Comparison of ENCODE assay signal across 10 cellular contexts in genomic region chr15:57565326-57565725, GRCh38. TPM values are rescaled to one million over a fixed set of nuclear protein-coding genes. Genes with fewer than 3 reads are reported as not detected.
A peak's percentile ranks its signal among the peaks of the same experiment; 100 is the strongest.
DNase-seq lines count a peak whose midpoint lies in the region; ATAC-seq, FAIRE-seq and TF ChIP-seq lines count a peak whose summit lies in the region.
"Had no signal": no experiment of that assay in that cellular context is flagged by ENCODE, and none has a peak within 500 bp of the region (broad histone marks: within the 10 kb centered on the region; RNA-seq: fewer than 3 reads in every experiment).

No MANE protein-coding gene starts in this region.

- no peak for FAIRE-seq in K562 (lab: Jason Lieb, UNC)

- DNase-seq in SKM-1 treated with dmso at 0.1 percent for 144 hours (lab: John Stamatoyannopoulos, UW; ENCODE audit: unreplicated experiment) (peak; percentile 13), SKM-1 (lab: John Stamatoyannopoulos, UW; ENCODE audit: unreplicated experiment) (no peak), T follicular helper cell (ENCODE audit: low read depth) (peak; percentile 23), K562 (ENCODE audit: extremely low read depth in 1 of 4, low spot score in 3 of 4) (no peak), sigmoid colon (no peak), mesothelial cell of epicardium (ENCODE audit: low spot score in 2 of 2, unreplicated experiment in 2 of 2) (no peak)
- DNase-seq in stimulated activated CD4-positive, alpha-beta T cell treated with anti-CD3 and anti-CD28 coated beads, Interleukin-4, amount 100 ng/mL, for 4 hours = peak; percentile 5 to 23
- DNase-seq: NK-92 treated with Interleukin-12 subunit alpha and Interleukin-12 subunit beta, amount 100 ng/mL, for 24 hours had no signal

- 0 out of 2 replicates have a peak overlapping the region, but pooled peaks have one; percentile 25 for H2AFZ ChIP-seq in K562 (ENCODE audit: low read depth, low read length)

- CTCF ChIA-PET in K562 (lab: Yijun Ruan, JAX; ENCODE audit: low intra/inter-chr PET ratio) = no interaction called here

- ATAC-seq in K562 (no peak), GM21786 (IDR thresholded peaks at IDR 0.05; ENCODE audit: unreplicated experiment) (no peak)

- no peak for TF ChIP-seq RAD21 in K562 (CRISPR knock-in tag; conservative IDR thresholded peaks at IDR 0.05 in 1 of 2, IDR thresholded peaks at IDR 0.05 in 1 of 2)

- no TSS peak for BruUV-seq in K562 (replicated peaks; lab: Mats Ljungman, UMichigan)

- H3K36me3 ChIP-seq in K562 (ENCODE audit: control insufficient read depth, insufficient read depth, low read length) (no peaks in the 10 kb centered on the region), sigmoid colon (no peaks in the 10 kb centered on the region)

- no peaks in the 10 kb centered on the region for H3K9me1 ChIP-seq in K562 (ENCODE audit: control insufficient read depth, insufficient read depth, low read length)

- no peaks in the 10 kb centered on the region for H3K36me3 Mint-ChIP-seq in mesothelial cell of epicardium

- H3K4me1 ChIP-seq in K562 (replicated peaks in 1 of 2; ENCODE audit: control insufficient read depth in 2 of 2, insufficient read depth in 2 of 2, low read length in 2 of 2) (no peaks in the 10 kb centered on the region; a peak in 1 of 5 replicates), sigmoid colon (peaks cover 0 to 27% (median 21%) of the 10 kb centered on the region in 4 donors)

- under 1% methylated on average over 11 of the region's 11 CpGs for WGBS in K562 (ENCODE audit: insufficient coverage, low coverage, missing lambda C conversion rate)
- 6 to 16% methylated on average over 11 of the region's 11 CpGs for WGBS in sigmoid colon, 2 donors

- H3K4me1 Mint-ChIP-seq in mesothelial cell of epicardium = peaks cover 27% of the 10 kb centered on the region

- no peak overlapping the region for H3K9ac ChIP-seq in K562 (ENCODE audit: insufficient read depth in 1 of 2, low read depth in 2 of 2, low read length in 2 of 2)

- no peak for TF ChIP-seq POLR2A in K562 (conservative IDR thresholded peaks at IDR 0.05)
- no peak for TF ChIP-seq POLR2A in sigmoid colon (IDR thresholded peaks at IDR 0.05)

- in situ Hi-C loops in K562 (cut with MboI) = loop anchor here (10.0 to 25.0 kb wide), 2 partner anchors 497 to 619 kb away; partner anchors contain the start of gene ALDH1A2

- H4K20me1 ChIP-seq in K562 (replicated peaks; ENCODE audit: control insufficient read depth, insufficient read depth, low read length) = no peaks in the 10 kb centered on the region

- no peaks in the 10 kb centered on the region for H3K9me3 Mint-ChIP-seq in mesothelial cell of epicardium
- H3K9me3 Mint-ChIP-seq: activated T-helper 2 cell treated with anti-CD3 and anti-CD28 coated beads, Interferon-gamma antibody, Interleukin-2, Interleukin-4, amounts not matched to agents 10 μg/mL and 5 μg/mL and 100 μg/mL, durations not matched to agents 14 hours and 24 hours and 36 hours had no signal

- no peak for TF ChIP-seq EP300 in K562 (IDR thresholded peaks at IDR 0.05; ENCODE audit: low read length)
- TF ChIP-seq EP300 in sigmoid colon (IDR thresholded peaks at IDR 0.05) = no peak

- intact Hi-C loops in K562 (cut with micrococcal nuclease) (no loop called here), sigmoid colon (cut with DNase I) (no loop called here)

- no peak for TF ChIP-seq CTCF in K562 (IDR thresholded peaks at IDR 0.05 in 2 of 3, conservative IDR thresholded peaks at IDR 0.05 in 1 of 3; ENCODE audit: insufficient read depth in 2 of 3, low read depth in 1 of 3, low read length in 3 of 3)
- TF ChIP-seq CTCF in sigmoid colon (IDR thresholded peaks at IDR 0.05) = no peak
- no peak for TF ChIP-seq CTCF in mesothelial cell of epicardium (IDR thresholded peaks at IDR 0.05; ENCODE audit: unreplicated experiment)

- no peak overlapping the region for H3K4me3 Mint-ChIP-seq in mesothelial cell of epicardium

- H3K27me3 ChIP-seq in K562 (ENCODE audit: control insufficient read depth in 2 of 2, insufficient read depth in 2 of 2, low read length in 2 of 2) (peaks cover 15 to 27% of the 10 kb centered on the region in 2 experiments), sigmoid colon (no peaks in the 10 kb centered on the region)

- H3K4me2 ChIP-seq in K562 (ENCODE audit: insufficient read depth, low read length) = no peak overlapping the region

- H3K4me3 ChIP-seq in K562 = no peak overlapping the region
- H3K4me3 ChIP-seq in sigmoid colon = no peak overlapping the region

- no peaks in the 10 kb centered on the region for H3K79me2 ChIP-seq in K562 (ENCODE audit: control insufficient read depth, insufficient read depth, low read length)

- H3K27ac ChIP-seq in K562 (ENCODE audit: extremely low read depth, low read depth, low read length) = no peak overlapping the region
- no peak overlapping the region for H3K27ac ChIP-seq in sigmoid colon

- H3K27me3 Mint-ChIP-seq in mesothelial cell of epicardium (ENCODE audit: low read depth) = no peaks in the 10 kb centered on the region

- no peak overlapping the region for H3K27ac Mint-ChIP-seq in mesothelial cell of epicardium
- H3K27ac Mint-ChIP-seq: activated T-helper 2 cell treated with anti-CD3 and anti-CD28 coated beads, Interferon-gamma antibody, Interleukin-2, Interleukin-4, amounts not matched to agents 10 μg/mL and 5 μg/mL and 100 μg/mL, durations not matched to agents 14 hours and 24 hours and 36 hours had no signal

- POLR2A ChIA-PET in K562 (lab: Yijun Ruan, JAX) = no interaction called here

- no peaks in the 10 kb centered on the region; the same call in 1 of the 2 replicates for H3K9me3 ChIP-seq in K562 (replicated peaks; ENCODE audit: control insufficient read depth, insufficient read depth, low read depth, low read length)
- H3K9me3 ChIP-seq in sigmoid colon = no peaks in the 10 kb centered on the region

TF ChIP-seq in K562, 482 proteins besides CTCF, POLR2A, EP300 and RAD21:
- TF ChIP-seq ZNF384 (IDR thresholded peaks at IDR 0.05; ENCODE audit: low read depth, low read length) = no peak
- TF ChIP-seq RBM25 (IDR thresholded peaks at IDR 0.05; ENCODE audit: low read depth, low read length, severe bottlenecking) = no peak
- no peak for TF ChIP-seq ZNF134 (CRISPR knock-in tag; conservative IDR thresholded peaks at IDR 0.05)
- TF ChIP-seq LEF1 (IDR thresholded peaks at IDR 0.05) = no peak
- no peak for TF ChIP-seq ZNF408 (CRISPR knock-in tag; IDR thresholded peaks at IDR 0.05; ENCODE audit: low read depth)
- TF ChIP-seq NFRKB (IDR thresholded peaks at IDR 0.05; ENCODE audit: low read depth) = no peak
- TF ChIP-seq WHSC1 (IDR thresholded peaks at IDR 0.05; ENCODE audit: low read length) = no peak
- no peak for TF ChIP-seq BCL6 (CRISPR knock-in tag; IDR thresholded peaks at IDR 0.05)
- no peak for TF ChIP-seq ATF1 (CRISPR knock-in tag; IDR thresholded peaks at IDR 0.05)
- TF ChIP-seq ATF1 (tag; IDR thresholded peaks at IDR 0.05) = no peak

RNA-seq across cellular contexts. Expression of gene MYZAP, which starts 26.4 kb away (rescaled TPM):
- total RNA-seq in K562 (2011; cell fraction: chromatin; rRNA removed; ENCODE audit: low replicate concordance) = not detected in 2 replicates
- not detected in 2 replicates for total RNA-seq in K562 (2011; cell fraction: nucleolus; rRNA removed)
- total RNA-seq in K562 (2011; cell fraction: nucleoplasm; rRNA removed) = not detected in 2 replicates
- total RNA-seq in K562 (2014; rRNA removed) (not detected in 2 replicates), K562 (2014; rRNA removed; fragmentation: Illumina TruSeq; extraction: Trizol) (not detected in 2 replicates), K562 (2015; rRNA removed; fragmentation: Illumina TruSeq; extraction: Trizol) (not detected in 2 replicates), K562 (2021) (not detected in 2 replicates), sigmoid colon (10 to 100 TPM; 31.4 to 55.6 (median 47.1) TPM), mesothelial cell of epicardium (3.3 to 3.9 TPM (median 3.8 TPM) in 3 replicates)
- polyA plus RNA-seq in K562 (2011; rRNA removed) (0.03 TPM in 1 of 2 replicates, not detected in the other), K562 (2014; fragmentation: Illumina TruSeq; extraction: Trizol) (not detected in 2 replicates), K562 (2014; fragmentation: Nextera tagmentation; extraction: Ambion mirVana) (not detected), K562 (2014; rRNA removed) (not detected in 2 replicates), sigmoid colon (10 to 100 TPM in 2 of 3 donors, 1 to 10 TPM in 1; 7.2 to 48.3 (median 31.8) TPM)
- polyA plus RNA-seq in K562 (2011; cell fraction: cytosol; rRNA removed) = not detected in 2 replicates
- polyA plus RNA-seq in K562 (2011; cell fraction: nucleus; rRNA removed) = not detected in 2 replicates
- polyA plus RNA-seq in K562 (2012) = not detected in 2 replicates
- polyA minus RNA-seq in K562 (2011; rRNA and poly(A)+ RNA removed) = not detected in 2 replicates
- not detected in 2 replicates for polyA minus RNA-seq in K562 (2011; cell fraction: cytosol; rRNA and poly(A)+ RNA removed)
- not detected in 2 replicates for polyA minus RNA-seq in K562 (2011; cell fraction: nucleus; rRNA and poly(A)+ RNA removed)
- total RNA-seq: activated T-helper 2 cell treated with anti-CD3 and anti-CD28 coated beads, Interferon-gamma antibody, Interleukin-2, Interleukin-4, amounts not matched to agents 10 μg/mL and 5 μg/mL and 100 μg/mL, durations not matched to agents 14 hours and 24 hours and 36 hours had no signal

Comparison
In these comparisons a context has a peak if more than half of its experiments do, and no peak if none do; other contexts are left out.
1. DNase-seq: peak in SKM-1 treated with dmso at 0.1 percent for 144 hours (single experiment), T follicular helper cell (single experiment) and stimulated activated CD4-positive, alpha-beta T cell treated with anti-CD3 and anti-CD28 coated beads, Interleukin-4, amount 100 ng/mL, for 4 hours (2 of 2); none in SKM-1 (single experiment), K562 (0 of 4), sigmoid colon (single experiment) and mesothelial cell of epicardium (0 of 2).